In the genomic region with DNA sequence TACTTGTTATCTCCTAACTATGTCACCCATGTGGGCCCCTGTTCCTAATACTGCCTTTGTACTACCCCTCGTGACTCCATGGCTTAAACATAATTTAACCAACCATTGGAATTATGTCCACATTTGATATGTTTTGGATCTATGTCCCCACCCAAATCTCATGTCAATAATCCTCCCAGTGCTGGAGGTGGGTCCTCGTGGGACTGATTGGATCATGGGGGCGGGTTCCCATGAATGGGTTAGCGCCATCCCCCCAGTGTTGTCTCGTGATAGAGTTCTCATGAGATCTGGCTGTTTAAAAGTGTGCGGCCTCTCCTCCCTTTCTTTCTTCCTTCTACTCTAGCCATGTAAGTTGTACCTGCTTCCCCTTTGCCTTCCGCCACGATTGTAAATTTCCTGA, we compare ENCODE assay signal across 16 cellular contexts. TPM values are rescaled to one million over a fixed set of nuclear protein-coding genes. Genes with fewer than 3 reads are reported as not detected.
DNase-seq lines count a peak whose midpoint lies in the region; ATAC-seq and TF ChIP-seq lines count a peak whose summit lies in the region.
"Had no signal": no experiment of that assay in that cellular context is flagged by ENCODE, and none has a peak within 500 bp of the region (broad histone marks: within the 10 kb centered on the region; RNA-seq: fewer than 3 reads in every experiment).

No MANE protein-coding gene starts in this region.

- TF ChIP-seq POLR2A in spleen (IDR thresholded peaks at IDR 0.05) (no peak), sigmoid colon (IDR thresholded peaks at IDR 0.05) (no peak)

- TF ChIP-seq CTCF in spleen (IDR thresholded peaks at IDR 0.05 in 8 of 11, conservative IDR thresholded peaks at IDR 0.05 in 3 of 11) (no peak), sigmoid colon (IDR thresholded peaks at IDR 0.05) (no peak)

- no peaks in the 10 kb centered on the region for H3K27me3 Mint-ChIP-seq in activated CD4-positive, alpha-beta T cell treated with anti-CD3 and anti-CD28 coated beads, Interleukin-2, amount 10 ng/mL, durations not matched to agents 24 days and 14 days
- H3K27me3 Mint-ChIP-seq in T-cell = no peaks in the 10 kb centered on the region

- POLR2A ChIA-PET in T-cell (lab: Charles Lee) = interaction anchor here (0.6 kb wide), 2 partner anchors 10 to 1711 kb away, joined by 3 to 5 read pairs; no protein-coding TSS in a partner anchor

- CTCF ChIA-PET in T-cell (lab: Charles Lee) = interaction anchor here in 1 of 2 donors (0.6 to 1.0 kb wide), 2 partner anchors 9 to 23 kb away, joined by 3 to 6 read pairs; no protein-coding TSS in a partner anchor

- peaks cover 15% of the 10 kb centered on the region for H3K9me3 Mint-ChIP-seq in activated CD4-positive, alpha-beta T cell treated with anti-CD3 and anti-CD28 coated beads, Interleukin-2, amount 10 ng/mL, durations not matched to agents 24 days and 14 days
- H3K9me3 Mint-ChIP-seq in T-cell = no peaks in the 10 kb centered on the region
- H3K9me3 Mint-ChIP-seq: H9, type B pancreatic cell had no signal

- no peak for ATAC-seq in T-cell (replicated peaks in 1 of 4)
- ATAC-seq: gastroesophageal sphincter had no signal

- H3K36me3 ChIP-seq in spleen (no peaks in the 10 kb centered on the region), sigmoid colon (no peaks in the 10 kb centered on the region)
- H3K36me3 ChIP-seq: gastroesophageal sphincter, SJCRH30 had no signal

- no peaks in the 10 kb centered on the region for H3K27me3 ChIP-seq in spleen (replicated peaks in 1 of 7)
- H3K27me3 ChIP-seq in sigmoid colon = no peaks in the 10 kb centered on the region
- H3K27me3 ChIP-seq: gastroesophageal sphincter, SJCRH30 had no signal

- peak; percentile 49 for DNase-seq in activated CD4-positive, alpha-beta T cell treated with anti-CD3 and anti-CD28 coated beads, Interleukin-2, amount 10 ng/mL, durations not matched to agents 24 days and 14 days
- DNase-seq in activated CD4-positive, alpha-beta T cell treated with anti-CD3 and anti-CD28 coated beads for 48 hours = no peak
- DNase-seq in T-cell (no peak), spleen (no peak), H4 (ENCODE audit: low spot score) (no peak), activated gamma-delta T cell (lab: John Stamatoyannopoulos, UW) (no peak), sigmoid colon (no peak)
- DNase-seq: H9, NCI-H187 treated with DMSO at 0.1 percent for 48 hours, NCI-H510A had no signal

- H3K27ac ChIP-seq in cingulate gyrus (ENCODE audit: low read depth, low read length) (peak overlapping the region; percentile 14), spleen (peak overlapping the region in 5 of 8 donors; percentile 58 to 82 (median 66)), sigmoid colon (no peak overlapping the region)
- H3K27ac ChIP-seq: gastroesophageal sphincter, SJCRH30 had no signal

- H3K4me3 ChIP-seq in spleen = no peak overlapping the region
- H3K4me3 ChIP-seq in sigmoid colon = no peak overlapping the region
- H3K4me3 ChIP-seq: gastroesophageal sphincter had no signal

- intact Hi-C loops in activated CD4-positive, alpha-beta T cell treated with anti-CD3 and anti-CD28 coated beads, Interleukin-2, amount 10 ng/mL, durations not matched to agents 24 days and 14 days (cut with micrococcal nuclease) = loop anchor here (1.0 to 2.0 kb wide), 2 partner anchors 9 to 25 kb away; partner anchors contain the start of gene CBR1
- intact Hi-C loops in spleen (cut with DNase I; ENCODE audit: low total_unique reads) = no loop called here
- intact Hi-C loops in sigmoid colon (cut with DNase I) = no loop called here

- WGBS in spleen, 5 donors = 67 to 84% (median 70%) methylated on average over 8 of the region's 8 CpGs
- 78 to 86% methylated on average over 8 of the region's 8 CpGs for WGBS in sigmoid colon, 2 donors

- H3K4me3 Mint-ChIP-seq in activated CD4-positive, alpha-beta T cell treated with anti-CD3 and anti-CD28 coated beads, Interleukin-2, amount 10 ng/mL, durations not matched to agents 24 days and 14 days = peak overlapping the region; percentile 69
- H3K4me3 Mint-ChIP-seq in T-cell = peak overlapping the region in 2 of 3 donors; percentile 83 to 88
- H3K4me3 Mint-ChIP-seq: H9, type B pancreatic cell had no signal

- H3K4me1 Mint-ChIP-seq in activated CD4-positive, alpha-beta T cell treated with anti-CD3 and anti-CD28 coated beads, Interleukin-2, amount 10 ng/mL, durations not matched to agents 24 days and 14 days = peaks cover 38% of the 10 kb centered on the region
- H3K4me1 Mint-ChIP-seq in T-cell = peaks cover 25 to 42% (median 35%) of the 10 kb centered on the region in 3 donors

- TF ChIP-seq EP300 in sigmoid colon (IDR thresholded peaks at IDR 0.05) = no peak

- peak overlapping the region; percentile 93 for H3K27ac Mint-ChIP-seq in activated CD4-positive, alpha-beta T cell treated with anti-CD3 and anti-CD28 coated beads, Interleukin-2, amount 10 ng/mL, durations not matched to agents 24 days and 14 days
- H3K27ac Mint-ChIP-seq in T-cell = peak overlapping the region; percentile 95 to 98
- H3K27ac Mint-ChIP-seq: type B pancreatic cell had no signal

- peaks cover 10% of the 10 kb centered on the region for H3K36me3 Mint-ChIP-seq in activated CD4-positive, alpha-beta T cell treated with anti-CD3 and anti-CD28 coated beads, Interleukin-2, amount 10 ng/mL, durations not matched to agents 24 days and 14 days (ENCODE audit: low read depth)
- H3K36me3 Mint-ChIP-seq in T-cell = no peaks in the 10 kb centered on the region
- H3K36me3 Mint-ChIP-seq: type B pancreatic cell had no signal

- H3K4me1 ChIP-seq in spleen = peaks cover 0 to 33% (median 14%) of the 10 kb centered on the region in 6 donors
- no peaks in the 10 kb centered on the region for H3K4me1 ChIP-seq in sigmoid colon
- H3K4me1 ChIP-seq: gastroesophageal sphincter, SJCRH30 had no signal

- H3K9me3 ChIP-seq in spleen (no peaks in the 10 kb centered on the region), sigmoid colon (no peaks in the 10 kb centered on the region)
- H3K9me3 ChIP-seq: gastroesophageal sphincter, SJCRH30 had no signal

RNA-seq across cellular contexts. Expression of gene CBR1, which starts 9.8 kb away (rescaled TPM):
- total RNA-seq in activated CD4-positive, alpha-beta T cell treated with anti-CD3 and anti-CD28 coated beads, Interleukin-2, amount 10 ng/mL, durations not matched to agents 24 days and 14 days = 60.0 and 63.8 TPM in 2 replicates
- total RNA-seq in T-cell (10 to 100 TPM in 4 of 5 donors, 1 to 10 TPM in 1; 5.1 to 40.3 (median 21.1) TPM), spleen (100 to 1,000 TPM in 1 of 7 donors, 10 to 100 TPM in 6; 30.7 to 128 (median 38.4) TPM), sigmoid colon (100 to 1,000 TPM; 102 to 264 (median 159) TPM)
- polyA plus RNA-seq in spleen (10 to 100 TPM; 31.6 to 63.0 (median 52.7) TPM), sigmoid colon (100 to 1,000 TPM; 110 to 214 (median 180) TPM)
- 290 and 329 TPM in 2 replicates for total RNA-seq in H4 (2014; rRNA removed; shearing (Covaris generic))
- total RNA-seq: SJCRH30 had no signal

RNA-seq across cellular contexts. Expression of gene SETD4, which starts 19.3 kb away (rescaled TPM):
- 23.2 and 23.8 TPM in 2 replicates for total RNA-seq in activated CD4-positive, alpha-beta T cell treated with anti-CD3 and anti-CD28 coated beads, Interleukin-2, amount 10 ng/mL, durations not matched to agents 24 days and 14 days
- total RNA-seq in T-cell = 10 to 100 TPM; 16.5 to 36.4 (median 30.3) TPM
- total RNA-seq in spleen = 10 to 100 TPM; 18.2 to 28.1 (median 23.2) TPM
- 1 to 10 TPM; 6.9 to 9.0 (median 9.0) TPM for polyA plus RNA-seq in spleen
- 14.6 and 18.0 TPM in 2 replicates for total RNA-seq in H4 (2014; rRNA removed; shearing (Covaris generic))
- 10 to 100 TPM; 14.3 to 19.9 (median 14.8) TPM for total RNA-seq in sigmoid colon
- 10 to 100 TPM in 1 of 3 donors, 1 to 10 TPM in 2; 4.8 to 11.0 (median 6.2) TPM for polyA plus RNA-seq in sigmoid colon

RNA-seq across cellular contexts. Expression of gene CBR3, which starts 55.2 kb away (rescaled TPM):
- 17.2 and 19.8 TPM in 2 replicates for total RNA-seq in activated CD4-positive, alpha-beta T cell treated with anti-CD3 and anti-CD28 coated beads, Interleukin-2, amount 10 ng/mL, durations not matched to agents 24 days and 14 days
- total RNA-seq in T-cell = 10 to 100 TPM in 2 of 5 donors, 1 to 10 TPM in 2, under 1 TPM in 1; 0.85 to 16.1 (median 8.1) TPM
- 1 to 10 TPM; 1.4 to 3.4 (median 2.9) TPM for total RNA-seq in spleen
- polyA plus RNA-seq in spleen = 1 to 10 TPM; 1.7 to 4.5 (median 4.0) TPM
- total RNA-seq in H4 (2014; rRNA removed; shearing (Covaris generic)) = 33.0 and 33.6 TPM in 2 replicates
- 10 to 100 TPM in 3 of 4 donors, 1 to 10 TPM in 1; 3.5 to 17.8 (median 15.5) TPM for total RNA-seq in sigmoid colon
- polyA plus RNA-seq in sigmoid colon = 10 to 100 TPM in 1 of 3 donors, 1 to 10 TPM in 2; 2.3 to 10.2 (median 8.9) TPM
- total RNA-seq: OCI-LY7 had no signal
- polyA plus RNA-seq: neural cell had no signal

Comparison
In these comparisons a context has a peak if more than half of its experiments do, and no peak if none do; other contexts are left out.
1. H3K27ac ChIP-seq: peak in cingulate gyrus (single experiment) and spleen (5 of 8); none in sigmoid colon (0 of 4).